Comparison of ENCODE assay signal across 15 cellular contexts in genomic region chr15:65584241-65584640, GRCh38. TPM values are rescaled to one million over a fixed set of nuclear protein-coding genes. Genes with fewer than 3 reads are reported as not detected.
DNase-seq lines count a peak whose midpoint lies in the region; ATAC-seq and TF ChIP-seq lines count a peak whose summit lies in the region.
"Had no signal": no experiment of that assay in that cellular context is flagged by ENCODE, and none has a peak within 500 bp of the region (broad histone marks: within the 10 kb centered on the region; RNA-seq: fewer than 3 reads in every experiment).

No MANE protein-coding gene starts in this region.

- H3K4me2 ChIP-seq in smooth muscle cell: no peak overlapping the region

- H3K9me3 ChIP-seq in smooth muscle cell (replicated peaks; ENCODE audit: low read depth): no peaks in the 10 kb centered on the region
- H3K9me3 ChIP-seq: pancreas had no signal

- TF ChIP-seq CTCF in endothelial cell (IDR thresholded peaks at IDR 0.05; ENCODE audit: unreplicated experiment) (no peak), smooth muscle cell (IDR thresholded peaks at IDR 0.05; ENCODE audit: borderline replicate concordance, insufficient read depth, poor library complexity, severe bottlenecking) (no peak)

- H3K27ac Mint-ChIP-seq in activated T-cell treated with anti-CD3 and anti-CD28 coated beads, Interleukin-2, amount 50 U/mL, for 24 hours: peak overlapping the region; percentile 86
- H3K27ac Mint-ChIP-seq in T-cell (peak overlapping the region; percentile 92 to 93), endothelial cell (ENCODE audit: unreplicated experiment) (peak overlapping the region; percentile 100)

- no peak overlapping the region for H2AFZ ChIP-seq in smooth muscle cell (ENCODE audit: low read depth)

- peaks cover 83% of the 10 kb centered on the region for H3K36me3 Mint-ChIP-seq in activated T-cell treated with anti-CD3 and anti-CD28 coated beads, Interleukin-2, amount 50 U/mL, for 24 hours (ENCODE audit: low read depth)
- H3K36me3 Mint-ChIP-seq in T-cell: peaks cover 62% of the 10 kb centered on the region
- peaks cover 31% of the 10 kb centered on the region for H3K36me3 Mint-ChIP-seq in endothelial cell (ENCODE audit: low read depth, unreplicated experiment)

- H3K9me3 Mint-ChIP-seq in activated T-cell treated with anti-CD3 and anti-CD28 coated beads, Interleukin-2, amount 50 U/mL, for 24 hours: no peaks in the 10 kb centered on the region
- no peaks in the 10 kb centered on the region for H3K9me3 Mint-ChIP-seq in T-cell
- no peaks in the 10 kb centered on the region for H3K9me3 Mint-ChIP-seq in endothelial cell (ENCODE audit: unreplicated experiment)

- peak overlapping the region; percentile 16 for H3K9ac ChIP-seq in smooth muscle cell (ENCODE audit: low read depth)

- H3K4me3 Mint-ChIP-seq in activated T-cell treated with anti-CD3 and anti-CD28 coated beads, Interleukin-2, amount 50 U/mL, for 24 hours: no peak overlapping the region
- H3K4me3 Mint-ChIP-seq in T-cell (peak overlapping the region in 2 of 3 donors; percentile 10 to 54), endothelial cell (ENCODE audit: unreplicated experiment) (peak overlapping the region; percentile 69)

- ATAC-seq in T-cell (replicated peaks in 1 of 4): no peak
- ATAC-seq: Panc1, pancreas had no signal

- DNase-seq in activated T-cell treated with anti-CD3 and anti-CD28 coated beads, Interleukin-2, amount 50 U/mL, for 24 hours: no peak
- DNase-seq in activated T-cell treated with anti-CD3 and anti-CD28 coated beads for 4 hours (no peak), T-cell (no peak), endothelial cell (ENCODE audit: low spot score) (no peak), smooth muscle cell (lab: John Stamatoyannopoulos, UW; ENCODE audit: unreplicated experiment) (no peak), amygdala (lab: John Stamatoyannopoulos, UW) (no peak), NOMO-1 (lab: John Stamatoyannopoulos, UW; ENCODE audit: unreplicated experiment in 2 of 2) (no peak), HCEC 1CT (no peak)
- DNase-seq: aorta, DMS153, dorsolateral prefrontal cortex, pancreas, trophoblast cell had no signal

- no peak overlapping the region for H3K4me3 ChIP-seq in smooth muscle cell
- H3K4me3 ChIP-seq: dorsolateral prefrontal cortex, lung, pancreas had no signal

- peaks cover 8% of the 10 kb centered on the region for H3K4me1 ChIP-seq in smooth muscle cell (ENCODE audit: low read depth)

- H3K27me3 ChIP-seq in smooth muscle cell (ENCODE audit: low read depth): no peaks in the 10 kb centered on the region
- H3K27me3 ChIP-seq: dorsolateral prefrontal cortex, pancreas had no signal

- POLR2A ChIA-PET in T-cell (lab: Charles Lee): interaction anchor here in 1 of 2 donors (0.6 to 1.0 kb wide), 2 partner anchors 207 to 271 kb away, joined by 3 to 8 read pairs; no protein-coding TSS in a partner anchor

- H3K79me2 ChIP-seq in smooth muscle cell (ENCODE audit: low read depth): no peaks in the 10 kb centered on the region

- no peaks in the 10 kb centered on the region for H4K20me1 ChIP-seq in smooth muscle cell (ENCODE audit: low read depth)

- no peaks in the 10 kb centered on the region for H3K27me3 Mint-ChIP-seq in activated T-cell treated with anti-CD3 and anti-CD28 coated beads, Interleukin-2, amount 50 U/mL, for 24 hours
- no peaks in the 10 kb centered on the region for H3K27me3 Mint-ChIP-seq in T-cell
- H3K27me3 Mint-ChIP-seq in endothelial cell (ENCODE audit: unreplicated experiment): peaks cover 5% of the 10 kb centered on the region

- CTCF ChIA-PET in T-cell (lab: Charles Lee): no interaction called here

- H3K4me1 Mint-ChIP-seq in activated T-cell treated with anti-CD3 and anti-CD28 coated beads, Interleukin-2, amount 50 U/mL, for 24 hours (ENCODE audit: low read depth): peaks cover 26% of the 10 kb centered on the region
- peaks cover 35 to 40% (median 39%) of the 10 kb centered on the region in 3 donors for H3K4me1 Mint-ChIP-seq in T-cell
- peaks cover 52% of the 10 kb centered on the region for H3K4me1 Mint-ChIP-seq in endothelial cell (ENCODE audit: unreplicated experiment)

- H3K36me3 ChIP-seq in smooth muscle cell (ENCODE audit: low read depth): peaks cover 19% of the 10 kb centered on the region

- H3F3A ChIP-seq in smooth muscle cell (ENCODE audit: low read depth): peaks cover 8% of the 10 kb centered on the region

- peak overlapping the region; percentile 69 for H3K27ac ChIP-seq in smooth muscle cell (ENCODE audit: low read depth)

RNA-seq across cellular contexts. Expression of gene INTS14, which starts 26.7 kb away (rescaled TPM):
- 10 to 100 TPM; 26.6 to 36.4 (median 34.4) TPM for total RNA-seq in T-cell
- total RNA-seq in endothelial cell (ENCODE audit: unreplicated experiment): 42.2 TPM
- 18.3 and 36.6 TPM in 2 replicates for total RNA-seq in smooth muscle cell
- 21.2 and 22.5 TPM in 2 replicates for polyA plus RNA-seq in smooth muscle cell

RNA-seq across cellular contexts. Expression of gene SLC24A1, which starts 37.5 kb away (rescaled TPM):
- 1 to 10 TPM; 4.1 to 6.5 (median 5.0) TPM for total RNA-seq in T-cell
- 20.7 TPM for total RNA-seq in endothelial cell (ENCODE audit: unreplicated experiment)
- total RNA-seq in smooth muscle cell: 2.8 and 9.0 TPM in 2 replicates
- polyA plus RNA-seq in smooth muscle cell: 1.3 and 3.5 TPM in 2 replicates

RNA-seq across cellular contexts. Expression of gene HACD3, which starts 54.0 kb away (rescaled TPM):
- 10 to 100 TPM; 16.3 to 24.1 (median 20.9) TPM for total RNA-seq in T-cell
- total RNA-seq in endothelial cell (ENCODE audit: unreplicated experiment): 107 TPM
- 105 and 107 TPM in 2 replicates for total RNA-seq in smooth muscle cell
- 57.5 and 73.8 TPM in 2 replicates for polyA plus RNA-seq in smooth muscle cell
